1 cellular context compared by ENCODE assay signal in the genomic region with DNA sequence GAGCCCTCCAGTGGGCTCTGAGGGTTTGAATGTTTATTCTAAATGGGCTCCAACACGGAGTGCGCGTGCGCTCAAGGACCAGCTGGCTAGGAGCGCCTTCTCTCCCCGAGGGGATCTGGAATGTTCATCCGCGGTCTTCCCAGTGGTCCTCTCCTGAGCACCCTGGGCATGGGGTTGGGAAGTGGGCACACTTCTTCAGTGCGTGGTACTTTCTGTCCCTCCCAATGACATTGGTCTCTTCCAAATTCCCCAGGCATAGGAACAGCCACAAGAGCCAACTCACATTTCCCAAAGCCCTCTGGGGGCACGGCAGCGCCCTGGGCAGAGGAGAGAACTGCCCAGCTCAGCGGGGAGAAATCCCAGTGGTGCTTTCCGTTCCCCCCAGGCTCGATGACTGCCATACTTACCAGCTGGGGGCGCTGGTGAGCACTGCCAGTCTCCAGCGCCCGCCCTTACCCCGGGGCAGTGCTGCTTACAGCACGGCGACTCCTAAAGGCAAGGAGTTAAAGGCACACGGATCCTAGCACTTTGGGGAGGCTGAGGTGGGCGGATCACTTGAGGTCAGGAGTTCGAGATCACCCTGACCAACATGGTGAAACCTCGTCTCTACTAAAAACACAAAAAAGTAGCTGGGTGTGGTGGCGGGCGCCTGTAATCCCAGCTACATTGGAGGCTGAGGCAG.
TF ChIP-seq lines count a peak whose summit lies in the region.

No MANE protein-coding gene starts in this region.

TF ChIP-seq in K562, 482 proteins besides CTCF, POLR2A, EP300 and RAD21 (continued from another document):
- TF ChIP-seq, protein P1, sequence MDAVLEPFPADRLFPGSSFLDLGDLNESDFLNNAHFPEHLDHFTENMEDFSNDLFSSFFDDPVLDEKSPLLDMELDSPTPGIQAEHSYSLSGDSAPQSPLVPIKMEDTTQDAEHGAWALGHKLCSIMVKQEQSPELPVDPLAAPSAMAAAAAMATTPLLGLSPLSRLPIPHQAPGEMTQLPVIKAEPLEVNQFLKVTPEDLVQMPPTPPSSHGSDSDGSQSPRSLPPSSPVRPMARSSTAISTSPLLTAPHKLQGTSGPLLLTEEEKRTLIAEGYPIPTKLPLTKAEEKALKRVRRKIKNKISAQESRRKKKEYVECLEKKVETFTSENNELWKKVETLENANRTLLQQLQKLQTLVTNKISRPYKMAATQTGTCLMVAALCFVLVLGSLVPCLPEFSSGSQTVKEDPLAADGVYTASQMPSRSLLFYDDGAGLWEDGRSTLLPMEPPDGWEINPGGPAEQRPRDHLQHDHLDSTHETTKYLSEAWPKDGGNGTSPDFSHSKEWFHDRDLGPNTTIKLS (IDR thresholded peaks at IDR 0.05; ENCODE audit: borderline replicate concordance, low read depth): no peak
- TF ChIP-seq YY1 (IDR thresholded peaks at IDR 0.05; ENCODE audit: borderline replicate concordance in 1 of 3, control insufficient read depth in 1 of 3, extremely low read depth in 1 of 3, insufficient read depth in 3 of 3, insufficient read length in 1 of 3, insufficient replicate concordance in 2 of 3, low read depth in 1 of 3, low read length in 2 of 3) (peak in 1 of 3 experiments; percentile 45), ZNF146 (CRISPR knock-in tag; IDR thresholded peaks at IDR 0.05; ENCODE audit: unreplicated experiment) (no peak), HCFC1 (IDR thresholded peaks at IDR 0.05; ENCODE audit: low read depth, low read length) (0 out of 2 replicates have a peak, but pooled peaks have one; percentile 9), GTF2E2 (tag; IDR thresholded peaks at IDR 0.05) (no peak)
- TF ChIP-seq, protein P2, sequence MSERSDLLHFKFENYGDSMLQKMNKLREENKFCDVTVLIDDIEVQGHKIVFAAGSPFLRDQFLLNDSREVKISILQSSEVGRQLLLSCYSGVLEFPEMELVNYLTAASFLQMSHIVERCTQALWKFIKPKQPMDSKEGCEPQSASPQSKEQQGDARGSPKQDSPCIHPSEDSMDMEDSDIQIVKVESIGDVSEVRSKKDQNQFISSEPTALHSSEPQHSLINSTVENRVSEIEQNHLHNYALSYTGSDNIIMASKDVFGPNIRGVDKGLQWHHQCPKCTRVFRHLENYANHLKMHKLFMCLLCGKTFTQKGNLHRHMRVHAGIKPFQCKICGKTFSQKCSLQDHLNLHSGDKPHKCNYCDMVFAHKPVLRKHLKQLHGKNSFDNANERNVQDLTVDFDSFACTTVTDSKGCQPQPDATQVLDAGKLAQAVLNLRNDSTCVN (CRISPR knock-in tag; IDR thresholded peaks at IDR 0.05): no peak
- TF ChIP-seq, protein P3, sequence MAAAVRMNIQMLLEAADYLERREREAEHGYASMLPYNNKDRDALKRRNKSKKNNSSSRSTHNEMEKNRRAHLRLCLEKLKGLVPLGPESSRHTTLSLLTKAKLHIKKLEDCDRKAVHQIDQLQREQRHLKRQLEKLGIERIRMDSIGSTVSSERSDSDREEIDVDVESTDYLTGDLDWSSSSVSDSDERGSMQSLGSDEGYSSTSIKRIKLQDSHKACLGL (CRISPR knock-in tag; IDR thresholded peaks at IDR 0.05; ENCODE audit: borderline replicate concordance, poor library complexity, severe bottlenecking): no peak
- TF ChIP-seq, protein P4, sequence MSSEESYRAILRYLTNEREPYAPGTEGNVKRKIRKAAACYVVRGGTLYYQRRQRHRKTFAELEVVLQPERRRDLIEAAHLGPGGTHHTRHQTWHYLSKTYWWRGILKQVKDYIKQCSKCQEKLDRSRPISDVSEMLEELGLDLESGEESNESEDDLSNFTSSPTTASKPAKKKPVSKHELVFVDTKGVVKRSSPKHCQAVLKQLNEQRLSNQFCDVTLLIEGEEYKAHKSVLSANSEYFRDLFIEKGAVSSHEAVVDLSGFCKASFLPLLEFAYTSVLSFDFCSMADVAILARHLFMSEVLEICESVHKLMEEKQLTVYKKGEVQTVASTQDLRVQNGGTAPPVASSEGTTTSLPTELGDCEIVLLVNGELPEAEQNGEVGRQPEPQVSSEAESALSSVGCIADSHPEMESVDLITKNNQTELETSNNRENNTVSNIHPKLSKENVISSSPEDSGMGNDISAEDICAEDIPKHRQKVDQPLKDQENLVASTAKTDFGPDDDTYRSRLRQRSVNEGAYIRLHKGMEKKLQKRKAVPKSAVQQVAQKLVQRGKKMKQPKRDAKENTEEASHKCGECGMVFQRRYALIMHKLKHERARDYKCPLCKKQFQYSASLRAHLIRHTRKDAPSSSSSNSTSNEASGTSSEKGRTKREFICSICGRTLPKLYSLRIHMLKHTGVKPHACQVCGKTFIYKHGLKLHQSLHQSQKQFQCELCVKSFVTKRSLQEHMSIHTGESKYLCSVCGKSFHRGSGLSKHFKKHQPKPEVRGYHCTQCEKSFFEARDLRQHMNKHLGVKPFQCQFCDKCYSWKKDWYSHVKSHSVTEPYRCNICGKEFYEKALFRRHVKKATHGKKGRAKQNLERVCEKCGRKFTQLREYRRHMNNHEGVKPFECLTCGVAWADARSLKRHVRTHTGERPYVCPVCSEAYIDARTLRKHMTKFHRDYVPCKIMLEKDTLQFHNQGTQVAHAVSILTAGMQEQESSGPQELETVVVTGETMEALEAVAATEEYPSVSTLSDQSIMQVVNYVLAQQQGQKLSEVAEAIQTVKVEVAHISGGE (CRISPR knock-in tag; IDR thresholded peaks at IDR 0.05): peak in 1 of 3 experiments; percentile 47; a peak in 1 of 6 replicates
